Comparison of ENCODE assay signal across 8 cellular contexts in the genomic region with DNA sequence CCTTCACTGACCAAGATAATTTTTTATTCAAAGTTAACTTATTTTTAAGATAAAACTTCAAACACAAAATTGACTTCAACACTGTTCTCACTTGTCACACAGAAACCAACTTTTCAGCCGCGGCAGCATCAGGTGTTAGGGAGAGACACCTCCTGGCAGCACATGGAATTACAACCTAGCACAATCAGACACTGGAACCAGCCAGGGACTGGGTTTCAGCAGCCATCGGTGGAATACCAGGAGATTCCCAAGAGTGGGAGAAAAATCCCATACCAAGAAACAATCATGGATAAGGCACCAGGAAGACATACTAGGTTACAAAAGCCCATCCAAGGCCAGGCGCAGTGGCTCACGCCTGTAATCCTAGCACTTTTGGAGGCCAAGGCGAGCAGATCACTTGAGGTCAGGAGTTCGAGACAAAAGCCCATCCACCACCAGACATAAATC.
DNase-seq lines count a peak whose midpoint lies in the region; ATAC-seq and TF ChIP-seq lines count a peak whose summit lies in the region.

No MANE protein-coding gene starts in this region.

- H3K4me2 ChIP-seq in IMR-90 (ENCODE audit: low read depth, low read length), result no peak overlapping the region

- in situ Hi-C loops in G401 (cut with HindIII; ENCODE audit: low sequenced_read_pairs) (no loop called here), IMR-90 (cut with MboI; ENCODE audit: low sequenced_read_pairs) (loop anchor here (5.0 kb wide), 1 partner anchor 221 kb away; no protein-coding TSS in a partner anchor)

- CTCF ChIA-PET in IMR-90 (lab: Yijun Ruan, JAX), result interaction anchor here (0.7 to 1.4 kb wide), 6 partner anchors 13 to 217 kb away, joined by 3 to 6 read pairs (median 3); partner anchors contain the start of gene RRBP1

- no peaks in the 10 kb centered on the region for H3K36me3 Mint-ChIP-seq in activated naive CD4-positive, alpha-beta T cell treated with anti-CD3 and anti-CD28 coated beads, Interleukin-2, amount 50 U/mL, for 72 hours

- POLR2A ChIA-PET in IMR-90 (lab: Charles Lee; ENCODE audit: unreplicated experiment), result no interaction called here

- H2AK9ac ChIP-seq in IMR-90 (replicated peaks; ENCODE audit: low read depth, low read length, poor library complexity), result no peak overlapping the region

- H3K27ac Mint-ChIP-seq in activated naive CD4-positive, alpha-beta T cell treated with anti-CD3 and anti-CD28 coated beads, Interleukin-2, amount 50 U/mL, for 72 hours, result no peak overlapping the region

- no peaks in the 10 kb centered on the region for H3K9me3 ChIP-seq in IMR-90 (ENCODE audit: control insufficient read depth, insufficient read depth, low read length)
- H3K9me3 ChIP-seq in SK-N-MC (ENCODE audit: low read depth, low read length), result no peaks in the 10 kb centered on the region
- H3K9me3 ChIP-seq in psoas muscle, result no peaks in the 10 kb centered on the region

- no peak overlapping the region for H2BK5ac ChIP-seq in IMR-90 (ENCODE audit: low read depth, low read length, poor library complexity, severe bottlenecking)

- TF ChIP-seq CTCF in IMR-90 (conservative IDR thresholded peaks at IDR 0.05; ENCODE audit: low read depth, low read length) (peak; percentile 95), psoas muscle (IDR thresholded peaks at IDR 0.05) (peak; percentile 94)

- H2BK15ac ChIP-seq in IMR-90 (ENCODE audit: low read depth, low read length), result no peak overlapping the region

- ATAC-seq in IMR-90 (ENCODE audit: low read depth) (peak; percentile 70), Right ventricle myocardium superior (ENCODE audit: poor library complexity) (peak; percentile 80), psoas muscle (peak; percentile 74 to 79 (median 76)), GM19397 (IDR thresholded peaks at IDR 0.05; ENCODE audit: unreplicated experiment) (no peak), HG03432 (IDR thresholded peaks at IDR 0.05; ENCODE audit: unreplicated experiment) (no peak)
- peak; percentile 52 to 66 for ATAC-seq in activated naive CD4-positive, alpha-beta T cell treated with anti-CD3 and anti-CD28 coated beads, Interleukin-2, amount 50 U/mL, for 72 hours

- dilution Hi-C loops in IMR-90 (cut with HindIII; ENCODE audit: low sequenced_read_pairs, unreplicated experiment), result no loop called here

- H3K18ac ChIP-seq in IMR-90 (ENCODE audit: low read depth, low read length), result no peak overlapping the region

- H2AK5ac ChIP-seq in IMR-90 (ENCODE audit: low read depth, low read length), result no peak overlapping the region

- H2BK120ac ChIP-seq in IMR-90 (ENCODE audit: low read depth, low read length), result no peak overlapping the region

- H4K5ac ChIP-seq in IMR-90 (ENCODE audit: low read depth, low read length), result no peak overlapping the region

- H4K91ac ChIP-seq in IMR-90 (ENCODE audit: insufficient read depth, low read depth, low read length), result no peak overlapping the region

- no peak overlapping the region for H3K56ac ChIP-seq in IMR-90 (ENCODE audit: extremely low read depth, insufficient read depth, low read length)

- H3K27ac ChIP-seq in IMR-90 (ENCODE audit: insufficient read depth, low read length) (no peak overlapping the region), SK-N-MC (no peak overlapping the region), psoas muscle (no peak overlapping the region)

- H3K9ac ChIP-seq in IMR-90 (ENCODE audit: low read depth, low read length) (no peak overlapping the region), SK-N-MC (ENCODE audit: insufficient read length) (no peak overlapping the region)

- H3K14ac ChIP-seq in IMR-90 (replicated peaks; ENCODE audit: low read depth, low read length), result no peak overlapping the region

- peak; percentile 99 for TF ChIP-seq RAD21 in IMR-90 (IDR thresholded peaks at IDR 0.05; ENCODE audit: low read length)

- H3K4ac ChIP-seq in IMR-90 (ENCODE audit: low read depth, low read length), result no peak overlapping the region

- intact Hi-C loops in IMR-90 (cut with micrococcal nuclease), result loop anchor here (1.0 to 5.0 kb wide), 5 partner anchors 56 to 391 kb away; partner anchors contain the start of gene RRBP1
- intact Hi-C loops in Right ventricle myocardium superior (cut with DNase I), result loop anchor here (2.0 kb wide), 1 partner anchor 218 kb away; no protein-coding TSS in a partner anchor
- intact Hi-C loops in psoas muscle (cut with DNase I), result loop anchor here (1.0 to 5.0 kb wide), 5 partner anchors 39 to 394 kb away; partner anchors contain the start of gene RRBP1 (in 1 of the 2)

- H3K27me3 ChIP-seq in IMR-90 (ENCODE audit: control insufficient read depth, insufficient read depth, low read length) (no peaks in the 10 kb centered on the region), psoas muscle (ENCODE audit: insufficient read depth in 3 of 3, low read length in 2 of 3) (no peaks in the 10 kb centered on the region)

- peaks cover 7% of the 10 kb centered on the region for H3K9me1 ChIP-seq in IMR-90 (ENCODE audit: insufficient read depth, low read length)

- H3K9me3 Mint-ChIP-seq in activated naive CD4-positive, alpha-beta T cell treated with anti-CD3 and anti-CD28 coated beads, Interleukin-2, amount 50 U/mL, for 72 hours, result no peaks in the 10 kb centered on the region

- no peak overlapping the region for H2BK20ac ChIP-seq in IMR-90 (ENCODE audit: low read depth, low read length)

- peaks cover 0 to 12% of the 10 kb centered on the region in 2 experiments; a peak in 2 of 4 replicates for H3K79me1 ChIP-seq in IMR-90 (ENCODE audit: low read depth in 1 of 2, low read length in 2 of 2)

- peak; percentile 35 for DNase-seq in G401 (ENCODE audit: low spot score)
- DNase-seq in IMR-90, result peak; percentile 75
- DNase-seq in SK-N-MC (ENCODE audit: low read depth, low spot score), result peak; percentile 22
- peak in 1 of 2 donors; percentile 63 for DNase-seq in activated naive CD4-positive, alpha-beta T cell treated with anti-CD3 and anti-CD28 coated beads, Interleukin-2, amount 50 U/mL, for 72 hours (ENCODE audit: low spot score in 2 of 2)
- DNase-seq in Right ventricle myocardium superior, result peak; percentile 70
- peak; percentile 54 to 66 for DNase-seq in psoas muscle

- no peaks in the 10 kb centered on the region for H3K36me3 ChIP-seq in IMR-90 (ENCODE audit: control insufficient read depth, insufficient read depth, low read length)
- H3K36me3 ChIP-seq in SK-N-MC (ENCODE audit: insufficient read depth, low read length), result no peaks in the 10 kb centered on the region
- no peaks in the 10 kb centered on the region for H3K36me3 ChIP-seq in psoas muscle (ENCODE audit: insufficient read depth in 1 of 2, low read depth in 1 of 2)

- H4K20me1 ChIP-seq in IMR-90 (ENCODE audit: insufficient read depth, low read length), result no peaks in the 10 kb centered on the region

- no peak overlapping the region for H4K8ac ChIP-seq in IMR-90 (ENCODE audit: low read depth in 2 of 2, low read length in 2 of 2)

- no peak overlapping the region for H3K23ac ChIP-seq in IMR-90 (ENCODE audit: low read depth, low read length)

- 0 out of 2 replicates have a peak, but pooled peaks have one; percentile 34 for TF ChIP-seq POLR2A in IMR-90 (IDR thresholded peaks at IDR 0.05; ENCODE audit: low read depth, low read length)

- BruUV-seq in IMR-90 (replicated peaks; lab: Mats Ljungman, UMichigan), result no TSS peak

- H3K4me3 ChIP-seq in IMR-90 (ENCODE audit: insufficient read depth, low read depth, low read length) (no peak overlapping the region), SK-N-MC (no peak overlapping the region), psoas muscle (no peak overlapping the region)

- H2AFZ ChIP-seq in IMR-90 (replicated peaks; ENCODE audit: low read length, poor library complexity), result no peak overlapping the region

- H3K4me1 ChIP-seq in IMR-90 (ENCODE audit: control insufficient read depth, insufficient read depth, low read length), result peaks cover 13% of the 10 kb centered on the region
- peaks cover 10% of the 10 kb centered on the region for H3K4me1 ChIP-seq in psoas muscle

- WGBS in IMR-90 (ENCODE audit: extremely low coverage in 2 of 2, insufficient read length in 1 of 2), 2 experiments, result no CpG with 5 or more reads among the region's 7 CpGs
- 49 to 57% (median 52%) methylated on average over 7 of the region's 7 CpGs for WGBS in psoas muscle, 3 donors

TF ChIP-seq in IMR-90, 13 proteins besides CTCF, POLR2A, EP300 and RAD21:
- TF ChIP-seq MXI1 (IDR thresholded peaks at IDR 0.05; ENCODE audit: borderline replicate concordance, low read depth, low read length) (no peak), BHLHE40 (IDR thresholded peaks at IDR 0.05; ENCODE audit: low read depth, low read length) (no peak), CHD1 (IDR thresholded peaks at IDR 0.05; ENCODE audit: low read depth, low read length) (no peak), SMC3 (IDR thresholded peaks at IDR 0.05; ENCODE audit: low read depth, low read length) (peak; percentile 99), USF2 (IDR thresholded peaks at IDR 0.05; ENCODE audit: low read depth, low read length) (no peak)

Comparison
In these comparisons a context has a peak if more than half of its experiments do, and no peak if none do; other contexts are left out.
1. ATAC-seq: peak in IMR-90 (single experiment), activated naive CD4-positive, alpha-beta T cell treated with anti-CD3 and anti-CD28 coated beads, Interleukin-2, amount 50 U/mL, for 72 hours (2 of 2), Right ventricle myocardium superior (single experiment) and psoas muscle (4 of 4); none in GM19397 (single experiment) and HG03432 (single experiment).